Comparison of ENCODE assay signal across 20 cellular contexts in the genomic region with DNA sequence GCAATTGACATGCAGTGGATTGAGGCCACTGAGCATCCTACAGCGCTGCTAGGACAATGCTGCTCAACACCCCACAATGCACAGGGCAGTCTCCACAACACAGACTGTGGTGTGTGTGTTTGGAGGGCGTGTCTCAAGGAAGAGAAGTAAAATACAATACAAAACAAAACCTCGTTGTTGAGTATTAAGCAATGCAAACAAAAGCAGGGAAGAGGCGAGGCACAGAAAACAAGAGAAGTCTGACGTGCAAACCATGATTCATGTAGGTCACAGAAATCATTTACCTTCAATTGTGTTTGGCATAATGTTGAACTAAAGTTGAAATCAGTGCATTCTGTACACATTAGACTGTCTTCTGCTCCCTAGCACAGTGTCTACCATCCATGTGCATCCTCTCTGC.
DNase-seq lines count a peak whose midpoint lies in the region; ATAC-seq and TF ChIP-seq lines count a peak whose summit lies in the region.
"Had no signal": no experiment of that assay in that cellular context is flagged by ENCODE, and none has a peak within 500 bp of the region (broad histone marks: within the 10 kb centered on the region; RNA-seq: fewer than 3 reads in every experiment).

No MANE protein-coding gene starts in this region.

- ATAC-seq in GM19395 (IDR thresholded peaks at IDR 0.05; ENCODE audit: unreplicated experiment) (no peak), GM18502 (IDR thresholded peaks at IDR 0.05; ENCODE audit: poor library complexity, unreplicated experiment) (no peak)
- ATAC-seq: activated CD4-positive, alpha-beta T cell treated with anti-CD3 and anti-CD28 coated beads for 36 hours; activated T-cell treated with anti-CD3 and anti-CD28 coated beads, Interleukin-2, amount 50 U/mL, for 4 hours; upper lobe of right lung had no signal

- no peak overlapping the region for H3K4me3 ChIP-seq in epithelial cell of esophagus (ENCODE audit: low read length)
- H3K4me3 ChIP-seq: esophagus muscularis mucosa, right atrium auricular region, upper lobe of right lung had no signal

- peak; percentile 67 for DNase-seq in COLO668 (lab: John Stamatoyannopoulos, UW; ENCODE audit: unreplicated experiment)
- DNase-seq in NCI-H748 (lab: John Stamatoyannopoulos, UW; ENCODE audit: unreplicated experiment) = peak; percentile 92
- DNase-seq in epithelial cell of esophagus (ENCODE audit: low read depth) = peak; percentile 82
- DNase-seq in renal cortical epithelial cell (ENCODE audit: low read depth) = peak; percentile 70
- no peak for DNase-seq in NK-92 treated with Interleukin-12 subunit alpha and Interleukin-12 subunit beta, amount 100 ng/mL, for 24 hours (lab: John Stamatoyannopoulos, UW)
- DNase-seq: activated CD4-positive, alpha-beta T cell treated with anti-CD3 and anti-CD28 coated beads for 36 hours; activated naive CD4-positive, alpha-beta T cell treated with anti-CD3 and anti-CD28 coated beads, Interleukin-2, amount 50 U/mL, for 16 hours; activated T-cell treated with anti-CD3 and anti-CD28 coated beads, Interleukin-2, amount 50 U/mL, for 4 hours; aorta; HFFc6; naive B cell; NCI-H187 treated with DMSO at 0.1 percent for 48 hours; NCI-H446 treated with DMSO at 0.1 percent for 48 hours; stimulated activated CD4-positive, alpha-beta T cell treated with anti-CD3 and anti-CD28 coated beads, Interleukin-12 subunit alpha, Interleukin-12 subunit beta, amount 100 ng/mL, for 4 hours; stimulated activated CD4-positive, alpha-beta T cell treated with anti-CD3 and anti-CD28 coated beads, Interleukin-4, amount 100 ng/mL, for 4 hours; upper lobe of right lung had no signal

- TF ChIP-seq CTCF in epithelial cell of esophagus (IDR thresholded peaks at IDR 0.05; ENCODE audit: insufficient read depth, low read depth, low read length, missing control alignments) = no peak
